In genomic region chr7:148791506-148791905, GRCh38 we compare ENCODE assay signal across 19 cellular contexts.
"Had no signal": no experiment of that assay in that cellular context is flagged by ENCODE, and none has a peak within 500 bp of the region (broad histone marks: within the 10 kb centered on the region; RNA-seq: fewer than 3 reads in every experiment).

No MANE protein-coding gene starts in this region.

- H3K4me3 ChIP-seq: coronary artery, gastrocnemius medialis, lung, neural progenitor cell, ovary, smooth muscle cell had no signal

- DNase-seq: effector CD4-positive, alpha-beta T cell; endodermal cell; gastrocnemius medialis; islet precursor cell; left cardiac atrium; left ventricle myocardium superior; mesenchymal stem cell; midbrain; nucleus accumbens; ovary; right cardiac atrium; stimulated activated CD4-positive, alpha-beta T cell treated with anti-CD3 and anti-CD28 coated beads, Interleukin-2, amount 100 ng/mL, for 48 hours; stimulated activated naive CD4-positive, alpha-beta T cell treated with Interleukin-2 at 50 U/mL for 16 hours; trophoblast cell had no signal

- H3K4me2 ChIP-seq: neural progenitor cell, smooth muscle cell had no signal

- H3K27me3 ChIP-seq: gastrocnemius medialis, neural progenitor cell, ovary had no signal

- FAIRE-seq: urothelium cell line had no signal

- H3K36me3 ChIP-seq: ovary had no signal

- H3K9ac ChIP-seq: neural progenitor cell had no signal

- H3K9me3 ChIP-seq: gastrocnemius medialis had no signal

- H3K4me1 ChIP-seq: gastrocnemius medialis, neural progenitor cell had no signal

- H3K27ac ChIP-seq: coronary artery, gastrocnemius medialis, neural progenitor cell, ovary had no signal

- H2AFZ ChIP-seq: neural progenitor cell had no signal
